In genomic region chr5:173855995-173856656, GRCh38 we compare ENCODE assay signal across 1 cellular context.
TF ChIP-seq lines count a peak whose summit lies in the region.

No MANE protein-coding gene starts in this region.

TF ChIP-seq in K562, 482 proteins besides CTCF, POLR2A, EP300 and RAD21 (continued from another document and continues in another):
- TF ChIP-seq EZH2 (IDR thresholded peaks at IDR 0.05; ENCODE audit: borderline replicate concordance, low read depth, low read length) (no peak), CTBP1 (IDR thresholded peaks at IDR 0.05; ENCODE audit: borderline replicate concordance) (0 out of 2 replicates have a peak, but pooled peaks have one; percentile 10), PRDM10 (IDR thresholded peaks at IDR 0.05; ENCODE audit: partially characterized antibody) (peak; percentile 86), NR2C2 (CRISPR knock-in tag; IDR thresholded peaks at IDR 0.05) (no peak), NR2C2 (tag; IDR thresholded peaks at IDR 0.05) (peak; percentile 69), DPF2 (IDR thresholded peaks at IDR 0.05) (no peak), PML (IDR thresholded peaks at IDR 0.05; ENCODE audit: low read length) (no peak), BRCA1 (IDR thresholded peaks at IDR 0.05) (no peak), BRCA1 (CRISPR knock-in tag; IDR thresholded peaks at IDR 0.05) (no peak), RB1 (IDR thresholded peaks at IDR 0.05; ENCODE audit: low read depth) (peak; percentile 24; the same call in 1 of the 2 replicates), IRF9 (tag; IDR thresholded peaks at IDR 0.05) (no peak), HEY1 (CRISPR knock-in tag; IDR thresholded peaks at IDR 0.05; ENCODE audit: borderline replicate concordance) (peak; percentile 47; the same call in 1 of the 2 replicates), CREBBP (IDR thresholded peaks at IDR 0.05; ENCODE audit: low read depth, low read length) (no peak), U2AF2 (optimal IDR thresholded peaks at IDR 0.05; ENCODE audit: low read depth, low read length) (no peak), PBX2 (CRISPR knock-in tag; IDR thresholded peaks at IDR 0.05; ENCODE audit: low read depth) (no peak), PBX2 (tag; conservative IDR thresholded peaks at IDR 0.05; ENCODE audit: low read depth) (peak; percentile 84), SOX6 (IDR thresholded peaks at IDR 0.05) (no peak), MCM3 (IDR thresholded peaks at IDR 0.05) (no peak), MAFF (IDR thresholded peaks at IDR 0.05; ENCODE audit: low read length) (no peak), ZNF699 (CRISPR knock-in tag; IDR thresholded peaks at IDR 0.05; ENCODE audit: insufficient replicate concordance) (no peak), ZNF644 (tag; IDR thresholded peaks at IDR 0.05; ENCODE audit: low read depth) (no peak), MEIS2 (IDR thresholded peaks at IDR 0.05; ENCODE audit: partially characterized antibody) (peak; percentile 91), NR2C1 (IDR thresholded peaks at IDR 0.05) (no peak), NR2C1 (tag; IDR thresholded peaks at IDR 0.05) (peak; percentile 10; the same call in 1 of the 2 replicates), NRF1 (conservative IDR thresholded peaks at IDR 0.05 in 1 of 2, IDR thresholded peaks at IDR 0.05 in 1 of 2) (0 out of 4 replicates have a peak, but pooled peaks of 1 of the 2 experiments have one; percentile 8), RBFOX2 (IDR thresholded peaks at IDR 0.05; ENCODE audit: low read depth, low read length) (0 out of 2 replicates have a peak, but pooled peaks have one; percentile 8), ZC3H4 (CRISPR knock-in tag; IDR thresholded peaks at IDR 0.05; ENCODE audit: borderline replicate concordance) (no peak), TCF15 (CRISPR knock-in tag; IDR thresholded peaks at IDR 0.05) (no peak), ZNF639 (CRISPR knock-in tag; conservative IDR thresholded peaks at IDR 0.05 in 1 of 2, IDR thresholded peaks at IDR 0.05 in 1 of 2) (peak in 1 of 2 experiments; percentile 4; a peak in 1 of 4 replicates), NFRKB (IDR thresholded peaks at IDR 0.05; ENCODE audit: low read depth) (0 out of 2 replicates have a peak, but pooled peaks have one; percentile 2), OTX1 (CRISPR knock-in tag; IDR thresholded peaks at IDR 0.05) (no peak), POLR3A (IDR thresholded peaks at IDR 0.05; ENCODE audit: borderline replicate concordance, extremely low read depth, insufficient read depth, insufficient read length) (no peak), ZNF311 (CRISPR knock-in tag; IDR thresholded peaks at IDR 0.05) (no peak), THRA (IDR thresholded peaks at IDR 0.05) (no peak), ZNF511 (CRISPR knock-in tag; IDR thresholded peaks at IDR 0.05) (no peak), FOXJ2 (tag; IDR thresholded peaks at IDR 0.05) (peak; percentile 8; the same call in 1 of the 2 replicates), ID3 (CRISPR knock-in tag; IDR thresholded peaks at IDR 0.05) (no peak), ID3 (tag; IDR thresholded peaks at IDR 0.05) (no peak), ESRRB (CRISPR knock-in tag; IDR thresholded peaks at IDR 0.05; ENCODE audit: borderline replicate concordance) (peak; percentile 73; the same call in 1 of the 2 replicates), ZNF780A (CRISPR knock-in tag; IDR thresholded peaks at IDR 0.05) (no peak), ZNF592 (IDR thresholded peaks at IDR 0.05) (0 out of 2 replicates have a peak, but pooled peaks have one; percentile 19), BCOR (IDR thresholded peaks at IDR 0.05) (0 out of 2 replicates have a peak, but pooled peaks have one; percentile 26), ZBTB26 (CRISPR knock-in tag; IDR thresholded peaks at IDR 0.05) (no peak), STAT5A (IDR thresholded peaks at IDR 0.05; ENCODE audit: borderline replicate concordance, low read length) (no peak), ZNF561 (CRISPR knock-in tag; conservative IDR thresholded peaks at IDR 0.05) (no peak), FOXP1 (CRISPR knock-in tag; IDR thresholded peaks at IDR 0.05) (0 out of 2 replicates have a peak, but pooled peaks have one; percentile 1), PKNOX1 (IDR thresholded peaks at IDR 0.05) (peak; percentile 93)
